25 cellular contexts compared by ENCODE assay signal in the genomic region with DNA sequence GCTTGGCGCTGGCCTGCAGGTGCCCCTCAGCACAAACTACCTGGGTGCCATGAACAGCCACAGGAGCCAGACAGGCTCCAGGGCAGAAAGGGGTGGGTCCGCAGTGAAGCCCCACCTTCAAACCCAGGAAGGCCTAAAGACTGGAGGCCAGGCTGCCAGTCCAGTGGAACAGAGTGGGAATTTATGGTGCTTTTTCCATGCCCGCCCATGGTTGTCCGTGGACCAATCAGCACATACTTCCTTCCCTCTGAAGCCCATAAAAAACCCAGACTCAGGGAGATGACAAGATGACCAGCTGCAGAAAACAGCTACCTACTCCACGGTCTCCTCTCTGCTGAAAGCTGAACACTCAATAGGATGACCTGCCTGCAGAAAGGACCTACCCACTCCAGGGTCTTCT.
"Had no signal": no experiment of that assay in that cellular context is flagged by ENCODE, and none has a peak within 500 bp of the region (broad histone marks: within the 10 kb centered on the region; RNA-seq: fewer than 3 reads in every experiment).

No MANE protein-coding gene starts in this region.

- H3K4me3 ChIP-seq: ovary, psoas muscle, right lobe of liver, sigmoid colon, smooth muscle cell, spleen, suprapubic skin, testis, tibial artery, transverse colon, upper lobe of right lung, uterus had no signal

- H3K4me1 ChIP-seq: parathyroid adenoma, psoas muscle, right lobe of liver, sigmoid colon, spleen, suprapubic skin, testis, tibial artery, transverse colon, upper lobe of right lung, uterus had no signal

- H3K9ac ChIP-seq: parathyroid adenoma had no signal

- H3K9me3 ChIP-seq: ovary, psoas muscle, right lobe of liver, sigmoid colon, suprapubic skin, testis, tibial artery, transverse colon, upper lobe of right lung had no signal

- ATAC-seq: naive thymus-derived CD8-positive, alpha-beta T cell; psoas muscle; stimulated activated naive CD8-positive, alpha-beta T cell treated with anti-CD3 and anti-CD28 coated beads, Interleukin-15, Interleukin-2, amounts not matched to agents 100 U/mL and 50 U/mL, for 24 hours had no signal

- H3K79me2 ChIP-seq: parathyroid adenoma had no signal

- H3K27ac ChIP-seq: ovary, parathyroid adenoma, psoas muscle, right lobe of liver, sigmoid colon, spleen, suprapubic skin, testis, tibial artery, transverse colon, upper lobe of right lung, uterus had no signal

- H3K4me2 ChIP-seq: smooth muscle cell had no signal

- H3K36me3 ChIP-seq: ovary, right lobe of liver, sigmoid colon, spleen, suprapubic skin, tibial artery, transverse colon, upper lobe of right lung had no signal

- H2AFZ ChIP-seq: parathyroid adenoma had no signal

- H3K27me3 ChIP-seq: ovary, right lobe of liver, sigmoid colon, spleen, suprapubic skin, testis, tibial artery, transverse colon, upper lobe of right lung, uterus had no signal

- DNase-seq: naive thymus-derived CD8-positive, alpha-beta T cell; nephron progenitor cell; occipital lobe; ovary; psoas muscle; right lobe of liver; sigmoid colon; spleen; stimulated activated CD4-positive, alpha-beta T cell treated with anti-CD3 and anti-CD28 coated beads, Interleukin-12 subunit alpha, Interleukin-12 subunit beta, amount 100 ng/mL, for 4 hours; stimulated activated CD4-positive, alpha-beta T cell treated with anti-CD3 and anti-CD28 coated beads, Interleukin-1b, Interleukin-23, amount 100 ng/mL, for 48 hours; stimulated activated CD4-positive, alpha-beta T cell treated with anti-CD3 and anti-CD28 coated beads, Interleukin-4, amount 100 ng/mL, for 1 hour; stimulated activated CD4-positive, alpha-beta T cell treated with anti-CD3 and anti-CD28 coated beads, Interleukin-4, amount 100 ng/mL, for 4 hours; stimulated activated CD8-positive, alpha-beta memory T cell treated with anti-CD3 and anti-CD28 coated beads, Interleukin-4, amount 100 ng/mL, for 48 hours; stimulated activated naive CD4-positive, alpha-beta T cell; stimulated activated naive CD8-positive, alpha-beta T cell treated with anti-CD3 and anti-CD28 coated beads, Interleukin-15, amount 100 ng/mL, for 72 hours; stimulated activated naive CD8-positive, alpha-beta T cell treated with anti-CD3 and anti-CD28 coated beads, Interleukin-15, Interleukin-2, amounts not matched to agents 100 U/mL and 50 U/mL, for 24 hours; substantia nigra; testis; tibial artery; transverse colon; upper lobe of right lung; uterus had no signal
